Comparison of ENCODE assay signal across 8 cellular contexts in the genomic region with DNA sequence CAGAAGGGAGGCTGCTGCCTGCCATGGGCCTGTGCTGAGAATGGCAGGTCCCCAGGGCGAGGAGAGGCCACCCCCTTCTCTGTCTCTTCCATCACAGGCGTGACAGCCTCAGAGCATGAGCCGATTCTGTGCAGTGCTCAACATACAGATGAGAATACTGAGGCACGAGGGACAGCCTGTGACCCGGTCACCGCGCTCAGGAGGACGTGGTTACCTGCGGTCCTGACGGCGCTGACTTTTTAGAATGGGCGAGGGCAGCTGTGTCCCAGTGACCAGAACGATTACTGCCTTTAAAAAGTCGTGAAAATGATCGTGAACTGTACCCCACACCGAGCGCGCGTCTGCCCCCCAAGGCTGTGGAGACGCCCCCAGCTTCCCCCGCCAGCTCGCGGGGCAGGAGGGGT.
DNase-seq lines count a peak whose midpoint lies in the region; TF ChIP-seq lines count a peak whose summit lies in the region.
"Not testable (repeated sequence)": the region's sequence is repeated elsewhere in the genome, so short reads cannot be mapped to it uniquely, and the experiment has no call there.

No MANE protein-coding gene starts in this region.

- H3K4me3 ChIP-seq in LNCaP clone FGC (ENCODE audit: low read depth, low read length) (peak overlapping the region; percentile 68), iPS-20b (ENCODE audit: low read length) (peak overlapping the region; percentile 90)

- not testable (repeated sequence) for TF ChIP-seq CTCF in LNCaP clone FGC (IDR thresholded peaks at IDR 0.05; ENCODE audit: control insufficient read depth, extremely low read depth, insufficient read depth)

- H3K36me3 ChIP-seq in iPS-20b (ENCODE audit: insufficient read depth, low read depth, low read length): not testable (repeated sequence)

- peak overlapping the region; percentile 86 for H3K4me3 Mint-ChIP-seq in dendritic cell treated with granulocyte-macrophage colony-stimulating factor and Interleukin-4, amounts not matched to agents 40 ng/mL and 50 ng/mL, for 4 days

- peak overlapping the region; percentile 79; the same call in 1 of the 2 replicates for H3K9ac ChIP-seq in iPS-20b (ENCODE audit: low read depth, low read length)

- not testable (repeated sequence) for H3K9me3 ChIP-seq in iPS-20b (ENCODE audit: insufficient read depth, low read depth, low read length)

- not testable (repeated sequence) for H3K9me3 Mint-ChIP-seq in dendritic cell treated with granulocyte-macrophage colony-stimulating factor and Interleukin-4, amounts not matched to agents 40 ng/mL and 50 ng/mL, for 4 days

- H3K4me1 ChIP-seq in iPS-20b (ENCODE audit: insufficient read depth, low read length): not testable (repeated sequence)

- peaks cover 17% of the 10 kb centered on the region for H3K4me1 Mint-ChIP-seq in dendritic cell treated with granulocyte-macrophage colony-stimulating factor and Interleukin-4, amounts not matched to agents 40 ng/mL and 50 ng/mL, for 4 days (ENCODE audit: low read depth)

- not testable (repeated sequence) for H3K27me3 ChIP-seq in iPS-20b (ENCODE audit: insufficient read depth, low read length)

- intact Hi-C loops in dendritic cell treated with granulocyte-macrophage colony-stimulating factor and Interleukin-4, amounts not matched to agents 40 ng/mL and 50 ng/mL, for 4 days (cut with micrococcal nuclease): loop anchor here (5.0 kb wide), 1 partner anchor 140 kb away; the partner anchor contains the start of gene SEC14L5

- peak; percentile 11 for DNase-seq in COLO668 (lab: John Stamatoyannopoulos, UW; ENCODE audit: unreplicated experiment)
- not testable (repeated sequence) for DNase-seq in LNCaP clone FGC (ENCODE audit: low read depth)
- DNase-seq in SW480 (ENCODE audit: low spot score): peak; percentile 32
- DNase-seq in activated T-cell treated with anti-CD3 and anti-CD28 coated beads, Interleukin-2, amount 50 U/mL, for 48 hours: peak; percentile 55 to 61
- peak in 29 of 56 donors; percentile 13 to 61 (median 38) for DNase-seq in nucleus accumbens (lab: John Stamatoyannopoulos, UW)
- peak; percentile 26 to 65 (median 44) for DNase-seq in stimulated activated naive CD4-positive, alpha-beta T cell (lab: John Stamatoyannopoulos, UW)

- peaks cover 28% of the 10 kb centered on the region for H3K36me3 Mint-ChIP-seq in dendritic cell treated with granulocyte-macrophage colony-stimulating factor and Interleukin-4, amounts not matched to agents 40 ng/mL and 50 ng/mL, for 4 days (ENCODE audit: low read depth)

- H3K27ac Mint-ChIP-seq in dendritic cell treated with granulocyte-macrophage colony-stimulating factor and Interleukin-4, amounts not matched to agents 40 ng/mL and 50 ng/mL, for 4 days: peak overlapping the region; percentile 88

- peak overlapping the region; percentile 71 for H3K27ac ChIP-seq in iPS-20b (ENCODE audit: low read length)

- peaks cover 27% of the 10 kb centered on the region for H3K27me3 Mint-ChIP-seq in dendritic cell treated with granulocyte-macrophage colony-stimulating factor and Interleukin-4, amounts not matched to agents 40 ng/mL and 50 ng/mL, for 4 days
